In genomic region chr9:98538203-98538602, GRCh38 we compare ENCODE assay signal across 29 cellular contexts.
DNase-seq lines count a peak whose midpoint lies in the region; ATAC-seq and TF ChIP-seq lines count a peak whose summit lies in the region.
"Had no signal": no experiment of that assay in that cellular context is flagged by ENCODE, and none has a peak within 500 bp of the region (broad histone marks: within the 10 kb centered on the region; RNA-seq: fewer than 3 reads in every experiment).

No MANE protein-coding gene starts in this region.

- H3K4me1 Mint-ChIP-seq in natural killer cell treated with Interleukin-12 subunit alpha and Interleukin-12 subunit beta and Interleukin-15 and Interleukin-18, amount 100 ng/mL, for 72 hours (ENCODE audit: low read depth in 2 of 2), result no peaks in the 10 kb centered on the region
- H3K4me1 Mint-ChIP-seq: activated CD4-positive, alpha-beta T cell treated with anti-CD3 and anti-CD28 coated beads for 36 hours; memory B cell had no signal

- H3K9me3 Mint-ChIP-seq in natural killer cell treated with Interleukin-12 subunit alpha and Interleukin-12 subunit beta and Interleukin-15 and Interleukin-18, amount 100 ng/mL, for 72 hours, result no peaks in the 10 kb centered on the region
- H3K9me3 Mint-ChIP-seq: activated naive CD4-positive, alpha-beta T cell treated with anti-CD3 and anti-CD28 coated beads, Interleukin-2, amount 50 U/mL, for 72 hours; CD4-positive, CD25-positive, alpha-beta regulatory T cell; effector memory CD8-positive, alpha-beta T cell; memory B cell had no signal

- TF ChIP-seq CTCF in cardiac fibroblast (IDR thresholded peaks at IDR 0.05; ENCODE audit: low read depth, low read length) (peak; percentile 9), thyroid gland (IDR thresholded peaks at IDR 0.05) (peak in 4 of 6 experiments; percentile 11 to 49 (median 24))

- H3K4me3 Mint-ChIP-seq in natural killer cell treated with Interleukin-12 subunit alpha and Interleukin-12 subunit beta and Interleukin-15 and Interleukin-18, amount 100 ng/mL, for 72 hours, result no peak overlapping the region
- H3K4me3 Mint-ChIP-seq: activated CD4-positive, alpha-beta T cell treated with anti-CD3 and anti-CD28 coated beads for 36 hours; CD4-positive, CD25-positive, alpha-beta regulatory T cell; effector memory CD8-positive, alpha-beta T cell; memory B cell; neural progenitor cell had no signal

- peaks cover 7 to 18% of the 10 kb centered on the region in 2 donors for H3K27me3 Mint-ChIP-seq in natural killer cell treated with Interleukin-12 subunit alpha and Interleukin-12 subunit beta and Interleukin-15 and Interleukin-18, amount 100 ng/mL, for 72 hours

- no peak for ATAC-seq in natural killer cell treated with Interleukin-12 subunit alpha and Interleukin-12 subunit beta and Interleukin-15 and Interleukin-18, amount 100 ng/mL, for 72 hours
- ATAC-seq: A549; activated CD4-positive, alpha-beta T cell treated with anti-CD3 and anti-CD28 coated beads for 36 hours; activated naive CD4-positive, alpha-beta T cell treated with anti-CD3 and anti-CD28 coated beads, Interleukin-2, amount 50 U/mL, for 72 hours; effector memory CD8-positive, alpha-beta T cell; GM12878; Panc1; pancreas had no signal

- no peak overlapping the region for H3K27ac Mint-ChIP-seq in natural killer cell treated with Interleukin-12 subunit alpha and Interleukin-12 subunit beta and Interleukin-15 and Interleukin-18, amount 100 ng/mL, for 72 hours
- H3K27ac Mint-ChIP-seq: activated CD4-positive, alpha-beta T cell treated with anti-CD3 and anti-CD28 coated beads for 36 hours; activated naive CD4-positive, alpha-beta T cell treated with anti-CD3 and anti-CD28 coated beads, Interleukin-2, amount 50 U/mL, for 72 hours; CD4-positive, CD25-positive, alpha-beta regulatory T cell; effector memory CD8-positive, alpha-beta T cell; memory B cell had no signal

- H3K9me3 ChIP-seq in thyroid gland, result no peaks in the 10 kb centered on the region
- H3K9me3 ChIP-seq: A549, left lung, pancreas, upper lobe of right lung had no signal

- no peaks in the 10 kb centered on the region for H3K36me3 ChIP-seq in thyroid gland
- H3K36me3 ChIP-seq: left lung, neural progenitor cell, pancreas, upper lobe of right lung had no signal

- 100% methylated on average over 1 of the region's 1 CpG for WGBS in thyroid gland, 2 donors

- peak; percentile 27 for DNase-seq in NCI-H2171 treated with DMSO at 0.1 percent for 48 hours (lab: John Stamatoyannopoulos, UW)
- no peak for DNase-seq in NCI-H2171 (lab: John Stamatoyannopoulos, UW)
- peak; percentile 39 for DNase-seq in NCI-H69 (lab: John Stamatoyannopoulos, UW)
- DNase-seq in cardiac fibroblast (ENCODE audit: low read depth in 2 of 2), result no peak
- DNase-seq in thyroid gland, result peak in 1 of 2 donors; percentile 15
- DNase-seq in iPS-NIHi11 (ENCODE audit: low spot score), result no peak
- DNase-seq in SIG-M5 treated with dmso at 0.1 percent for 504 hours (lab: John Stamatoyannopoulos, UW; ENCODE audit: unreplicated experiment), result no peak
- DNase-seq in natural killer cell treated with Interleukin-12 subunit alpha and Interleukin-12 subunit beta and Interleukin-15 and Interleukin-18, amount 100 ng/mL, for 72 hours (ENCODE audit: low spot score), result no peak
- DNase-seq: activated CD4-positive, alpha-beta T cell treated with anti-CD3 and anti-CD28 coated beads for 36 hours; activated effector memory CD4-positive, alpha-beta T cell treated with Interleukin-2 at 50 U/mL for 16 hours; Calu3; CD4-positive, CD25-positive, alpha-beta regulatory T cell; effector memory CD8-positive, alpha-beta T cell; erythroblast; NCI-H1048; NCI-H2227 treated with DMSO at 0.1 percent for 48 hours; NCI-H526; pancreas; small intestine; stimulated activated naive CD4-positive, alpha-beta T cell had no signal

- peak overlapping the region; percentile 67 to 79 (median 74) for H3K27ac ChIP-seq in thyroid gland
- H3K27ac ChIP-seq: A549, coronary artery, left lung, neural progenitor cell, pancreas, upper lobe of right lung had no signal

- peaks cover 17 to 23% of the 10 kb centered on the region in 2 donors for H3K4me1 ChIP-seq in thyroid gland
- H3K4me1 ChIP-seq: A549, left lung, neural progenitor cell, pancreas, upper lobe of right lung had no signal

- no peaks in the 10 kb centered on the region for H3K27me3 ChIP-seq in thyroid gland
- H3K27me3 ChIP-seq: left lung, neural progenitor cell, pancreas, upper lobe of right lung had no signal

- TF ChIP-seq POLR2A in thyroid gland (IDR thresholded peaks at IDR 0.05), result no peak

- H3K36me3 Mint-ChIP-seq in natural killer cell treated with Interleukin-12 subunit alpha and Interleukin-12 subunit beta and Interleukin-15 and Interleukin-18, amount 100 ng/mL, for 72 hours, result no peaks in the 10 kb centered on the region
- H3K36me3 Mint-ChIP-seq: activated naive CD4-positive, alpha-beta T cell treated with anti-CD3 and anti-CD28 coated beads, Interleukin-2, amount 50 U/mL, for 72 hours; memory B cell; neural progenitor cell had no signal

- H3K4me3 ChIP-seq in cardiac fibroblast (replicated peaks in 1 of 2; ENCODE audit: low read depth in 2 of 2, low read length in 2 of 2) (no peak overlapping the region), thyroid gland (replicated peaks in 1 of 3) (no peak overlapping the region)
- H3K4me3 ChIP-seq: A549, coronary artery, GM12878, left lung, neural progenitor cell, pancreas, upper lobe of right lung had no signal

- intact Hi-C loops in thyroid gland (cut with DNase I), result no loop called here

Comparison
In these comparisons a context has a peak if more than half of its experiments do, and no peak if none do; other contexts are left out.
1. DNase-seq: peak in NCI-H2171 treated with DMSO at 0.1 percent for 48 hours (single experiment) and NCI-H69 (single experiment); none in NCI-H2171 (single experiment), cardiac fibroblast (0 of 2), iPS-NIHi11 (single experiment), SIG-M5 treated with dmso at 0.1 percent for 504 hours (single experiment) and natural killer cell treated with Interleukin-12 subunit alpha and Interleukin-12 subunit beta and Interleukin-15 and Interleukin-18, amount 100 ng/mL, for 72 hours (single experiment).